8 cellular contexts compared by ENCODE assay signal in genomic region chr7:25179771-25180591, GRCh38. TPM values are rescaled to one million over a fixed set of nuclear protein-coding genes. Genes with fewer than 3 reads are reported as not detected.
DNase-seq lines count a peak whose midpoint lies in the region; ATAC-seq and TF ChIP-seq lines count a peak whose summit lies in the region.

No MANE protein-coding gene starts in this region.

- peak; percentile 73 for DNase-seq in GF-D8 (lab: John Stamatoyannopoulos, UW)
- peak; percentile 96 for DNase-seq in H9
- peak; percentile 82 for DNase-seq in RWPE2 (ENCODE audit: low spot score)
- peak; percentile 90 for DNase-seq in activated effector memory CD4-positive, alpha-beta T cell treated with Interleukin-2 at 50 U/mL for 16 hours
- peak; percentile 81 for DNase-seq in fibroblast of villous mesenchyme (ENCODE audit: low read depth)
- DNase-seq in neural progenitor cell (ENCODE audit: low spot score): peak; percentile 92
- peak; percentile 97 for DNase-seq in stomach

- H3K4me1 ChIP-seq in H9 (ENCODE audit: insufficient read depth, low read length) (no peaks in the 10 kb centered on the region; the same call in 1 of the 2 replicates), Loucy (ENCODE audit: insufficient read depth, low read length, poor library complexity, severe bottlenecking) (peaks cover 9% of the 10 kb centered on the region), RWPE2 (ENCODE audit: insufficient read depth, poor library complexity, severe bottlenecking) (peaks cover 4% of the 10 kb centered on the region), neural progenitor cell (no peaks in the 10 kb centered on the region), stomach (peaks cover 7 to 19% (median 14%) of the 10 kb centered on the region in 4 donors)

- TF ChIP-seq EP300 in stomach (IDR thresholded peaks at IDR 0.05): no peak

- H2AFZ ChIP-seq in H9 (ENCODE audit: low read length): no peak overlapping the region
- peak overlapping the region; percentile 99 for H2AFZ ChIP-seq in Loucy (ENCODE audit: low read length)
- peak overlapping the region; percentile 95 for H2AFZ ChIP-seq in neural progenitor cell (replicated peaks)

- no peak overlapping the region for H3K4ac ChIP-seq in H9 (ENCODE audit: low read depth, low read length)

- no peak overlapping the region for H2BK5ac ChIP-seq in H9 (ENCODE audit: insufficient read length, low read length)

- H3K27ac Mint-ChIP-seq in H9 (peak overlapping the region; percentile 95 to 97 (median 96); a peak in 4 of 7 replicates), neural progenitor cell (no peak overlapping the region)

- H3K79me2 ChIP-seq in H9 (ENCODE audit: insufficient read depth, low read length) (no peaks in the 10 kb centered on the region), Loucy (ENCODE audit: insufficient read depth, low read length) (peaks cover 8% of the 10 kb centered on the region), neural progenitor cell (ENCODE audit: low read depth) (no peaks in the 10 kb centered on the region)

- no peak overlapping the region for H4K8ac ChIP-seq in H9 (replicated peaks; ENCODE audit: insufficient read length, low read depth, low read length)

- H3K4me2 ChIP-seq in H9 (ENCODE audit: insufficient read depth, insufficient read length, low read length) (peak overlapping the region; percentile 83), Loucy (ENCODE audit: low read depth, low read length, poor library complexity, severe bottlenecking) (peak overlapping the region; percentile 100), neural progenitor cell (peak overlapping the region; percentile 82)

- H3K79me1 ChIP-seq in H9 (ENCODE audit: insufficient read depth, low read depth, low read length, poor library complexity, severe bottlenecking): no peaks in the 10 kb centered on the region

- H3T11ph ChIP-seq in H9 (ENCODE audit: low read length): no peak overlapping the region

- H3K9ac ChIP-seq in H9 (ENCODE audit: extremely low read depth, insufficient read length, low read length) (peak overlapping the region; percentile 18), Loucy (ENCODE audit: low read depth, low read length, poor library complexity, severe bottlenecking) (peak overlapping the region; percentile 80), neural progenitor cell (no peak overlapping the region)

- H3F3A ChIP-seq in Loucy (ENCODE audit: low read depth) (no peaks in the 10 kb centered on the region), neural progenitor cell (ENCODE audit: low read depth) (peaks cover 12% of the 10 kb centered on the region)

- peak; percentile 90 for TF ChIP-seq CTCF in H9 (conservative IDR thresholded peaks at IDR 0.05)
- peak; percentile 64 for TF ChIP-seq CTCF in Loucy (conservative IDR thresholded peaks at IDR 0.05; ENCODE audit: low read length)
- peak; percentile 95 for TF ChIP-seq CTCF in RWPE2 (IDR thresholded peaks at IDR 0.05; ENCODE audit: poor library complexity, severe bottlenecking)
- TF ChIP-seq CTCF in fibroblast of villous mesenchyme (IDR thresholded peaks at IDR 0.05; ENCODE audit: insufficient read depth, low read depth, low read length): peak; percentile 58
- TF ChIP-seq CTCF in neural progenitor cell (IDR thresholded peaks at IDR 0.05): peak; percentile 77
- TF ChIP-seq CTCF in stomach (IDR thresholded peaks at IDR 0.05): peak in 5 of 7 experiments; percentile 37 to 94 (median 79)

- H3K4me3 Mint-ChIP-seq in H9 (peak overlapping the region; percentile 81 to 86), neural progenitor cell (peak overlapping the region; percentile 87)

- peaks cover 0 to 3% of the 10 kb centered on the region in 2 experiments; a peak in 1 of 5 replicates for H3K9me3 Mint-ChIP-seq in H9
- H3K9me3 Mint-ChIP-seq in neural progenitor cell: no peaks in the 10 kb centered on the region

- H3K9me3 ChIP-seq in H9 (ENCODE audit: control insufficient read depth, low read depth, low read length) (no peaks in the 10 kb centered on the region), Loucy (ENCODE audit: insufficient read depth, low read depth, low read length) (no peaks in the 10 kb centered on the region), RWPE2 (ENCODE audit: severe bottlenecking) (no peaks in the 10 kb centered on the region), neural progenitor cell (ENCODE audit: low read depth) (no peaks in the 10 kb centered on the region), stomach (no peaks in the 10 kb centered on the region)

- H2BK120ac ChIP-seq in H9 (ENCODE audit: low read depth, low read length, poor library complexity, severe bottlenecking): no peak overlapping the region

- H3K27me3 ChIP-seq in H9 (ENCODE audit: insufficient read depth, low read length) (no peaks in the 10 kb centered on the region; the same call in 1 of the 2 replicates), Loucy (ENCODE audit: insufficient read depth, low read length, poor library complexity, severe bottlenecking) (no peaks in the 10 kb centered on the region), RWPE2 (ENCODE audit: insufficient read depth, poor library complexity, severe bottlenecking) (no peaks in the 10 kb centered on the region), neural progenitor cell (peaks cover 20% of the 10 kb centered on the region), stomach (no peaks in the 10 kb centered on the region)

- intact Hi-C loops in stomach (cut with DNase I; ENCODE audit: low total_unique reads): no loop called here

- no peak overlapping the region for H2AK5ac ChIP-seq in H9 (ENCODE audit: insufficient read length, low read length)

- no peaks in the 10 kb centered on the region for H3K36me3 Mint-ChIP-seq in H9 (ENCODE audit: insufficient read depth in 1 of 3, low read depth in 3 of 3)
- no peaks in the 10 kb centered on the region for H3K36me3 Mint-ChIP-seq in neural progenitor cell

- H3K9me2 ChIP-seq in Loucy (replicated peaks; ENCODE audit: low read depth, low read length): no peaks in the 10 kb centered on the region

- H3K27ac ChIP-seq in H9 (ENCODE audit: insufficient read length, low read depth, low read length) (no peak overlapping the region), RWPE2 (ENCODE audit: poor library complexity, severe bottlenecking) (no peak overlapping the region), neural progenitor cell (no peak overlapping the region), stomach (peak overlapping the region; percentile 89 to 96 (median 95))

- H3K56ac ChIP-seq in H9 (ENCODE audit: insufficient read length, low read depth, low read length): no peak overlapping the region

- no peak overlapping the region for H3K18ac ChIP-seq in H9 (ENCODE audit: insufficient read length, low read depth, low read length)

- no peak overlapping the region; the same call in 1 of the 2 replicates for H2BK15ac ChIP-seq in H9 (ENCODE audit: low read depth, low read length)

- no peak for TF ChIP-seq POLR2A in stomach (IDR thresholded peaks at IDR 0.05)

- no peak overlapping the region for H2BK20ac ChIP-seq in H9 (ENCODE audit: low read depth, low read length, poor library complexity, severe bottlenecking)

- peak; percentile 97 for ATAC-seq in RWPE2 (ENCODE audit: low read depth)

- H4K5ac ChIP-seq in H9 (ENCODE audit: insufficient read length, low read depth, low read length): no peak overlapping the region

- WGBS in H9 (ENCODE audit: extremely low coverage, insufficient read length, low lambda C conversion rate): no CpG with 5 or more reads among the region's 74 CpGs
- 0 to 1% (median 0%) methylated on average over 29 to 74 of the region's 74 CpGs for WGBS in stomach, 5 donors

- H3K27me3 Mint-ChIP-seq in H9 (ENCODE audit: low read depth) (peaks cover 25% of the 10 kb centered on the region), neural progenitor cell (ENCODE audit: insufficient read depth, low read depth) (peaks cover 4% of the 10 kb centered on the region)

- no peak overlapping the region for H2BK12ac ChIP-seq in H9 (ENCODE audit: insufficient read length, low read depth, low read length)

- no peak overlapping the region for H3K14ac ChIP-seq in H9 (ENCODE audit: insufficient read depth, low read length)

- peaks cover 16 to 18% of the 10 kb centered on the region in 2 experiments for H3K4me1 Mint-ChIP-seq in H9
- peaks cover 15% of the 10 kb centered on the region for H3K4me1 Mint-ChIP-seq in neural progenitor cell

- no peak overlapping the region for H3K23ac ChIP-seq in H9 (ENCODE audit: insufficient read length, low read depth, low read length)

- H4K91ac ChIP-seq in H9 (ENCODE audit: insufficient read length, low read depth, low read length): no peak overlapping the region

- peaks cover 6% of the 10 kb centered on the region for H3K23me2 ChIP-seq in H9 (ENCODE audit: insufficient read length, low read depth, low read length, poor library complexity, severe bottlenecking)

- no peaks in the 10 kb centered on the region for H3K36me3 ChIP-seq in Loucy (ENCODE audit: insufficient read depth, low read length)
- no peaks in the 10 kb centered on the region for H3K36me3 ChIP-seq in RWPE2 (ENCODE audit: low read depth)
- no peaks in the 10 kb centered on the region for H3K36me3 ChIP-seq in neural progenitor cell
- peaks cover 0 to 5% (median 0%) of the 10 kb centered on the region in 4 donors for H3K36me3 ChIP-seq in stomach

- H4K20me1 ChIP-seq in H9 (ENCODE audit: control insufficient read depth, insufficient read depth, insufficient read length) (no peaks in the 10 kb centered on the region), Loucy (ENCODE audit: insufficient read depth, low read length, poor library complexity, severe bottlenecking) (no peaks in the 10 kb centered on the region), neural progenitor cell (ENCODE audit: low read depth) (no peaks in the 10 kb centered on the region)

- H3K4me3 ChIP-seq in Loucy (ENCODE audit: low read length, poor library complexity, severe bottlenecking): peak overlapping the region; percentile 91
- peak overlapping the region; percentile 71 for H3K4me3 ChIP-seq in RWPE2 (ENCODE audit: severe bottlenecking)
- H3K4me3 ChIP-seq in fibroblast of villous mesenchyme (ENCODE audit: low read depth, low read length): peak overlapping the region; percentile 80
- peak overlapping the region; percentile 89 for H3K4me3 ChIP-seq in neural progenitor cell
- peak overlapping the region; percentile 59 to 89 (median 80) for H3K4me3 ChIP-seq in stomach

RNA-seq across cellular contexts. Expression of gene NPVF, which starts 48.3 kb away (rescaled TPM):
- not detected in 2 replicates for total RNA-seq in H9 (2021)
- total RNA-seq in fibroblast of villous mesenchyme: not detected in 2 replicates
- total RNA-seq in neural progenitor cell (ENCODE audit: low replicate concordance): not detected in 2 replicates
- not detected for total RNA-seq in stomach
- not detected for polyA plus RNA-seq in stomach

RNA-seq across cellular contexts. Expression of gene CYCS, which starts 54.9 kb away (rescaled TPM):
- total RNA-seq in H9 (2021) (205 and 209 TPM in 2 replicates), fibroblast of villous mesenchyme (29.6 and 40.2 TPM in 2 replicates), neural progenitor cell (ENCODE audit: low replicate concordance) (49.0 and 93.9 TPM in 2 replicates), stomach (10 to 100 TPM; 34.5 to 96.9 (median 52.0) TPM)
- 100 to 1,000 TPM in 2 of 3 donors, 10 to 100 TPM in 1; 43.1 to 124 (median 102) TPM for polyA plus RNA-seq in stomach

Comparison
In these comparisons a context has a peak if more than half of its experiments do, and no peak if none do; other contexts are left out.
1. H3K27ac ChIP-seq: peak in stomach (5 of 5); none in H9 (single experiment), RWPE2 (single experiment) and neural progenitor cell (single experiment).
2. Peak in every context shown above with its lines, with median percentiles within 50 percentile points of each other: DNase-seq, H3K4me2 ChIP-seq, CTCF ChIP-seq and H3K4me3 ChIP-seq.